Comparison of ENCODE assay signal across 18 cellular contexts in genomic region chr21:33451634-33452071, GRCh38. TPM values are rescaled to one million over a fixed set of nuclear protein-coding genes. Genes with fewer than 3 reads are reported as not detected.
DNase-seq lines count a peak whose midpoint lies in the region; ATAC-seq, FAIRE-seq and TF ChIP-seq lines count a peak whose summit lies in the region.
"Had no signal": no experiment of that assay in that cellular context is flagged by ENCODE, and none has a peak within 500 bp of the region (broad histone marks: within the 10 kb centered on the region; RNA-seq: fewer than 3 reads in every experiment).

No MANE protein-coding gene starts in this region.

- intact Hi-C loops in left colon (cut with DNase I, micrococcal nuclease), result no loop called here
- intact Hi-C loops in kidney (cut with DNase I), result no loop called here
- intact Hi-C loops in gastrocnemius medialis (cut with DNase I; ENCODE audit: low total_unique reads), result no loop called here

- H3K27ac ChIP-seq in kidney (ENCODE audit: low read depth in 2 of 2, low read length in 2 of 2) (no peak overlapping the region), gastrocnemius medialis (no peak overlapping the region)
- H3K27ac ChIP-seq: adrenal gland, vagina had no signal

- no peak overlapping the region for H3K4me3 ChIP-seq in AG10803 (ENCODE audit: low read length)
- H3K4me3 ChIP-seq in bronchial epithelial cell (ENCODE audit: low read depth, low read length), result no peak overlapping the region
- H3K4me3 ChIP-seq in kidney (ENCODE audit: low read length in 2 of 2), result no peak overlapping the region
- no peak overlapping the region for H3K4me3 ChIP-seq in gastrocnemius medialis
- H3K4me3 ChIP-seq: adrenal gland, GM12878, vagina had no signal

- H3K9ac ChIP-seq in kidney (ENCODE audit: low read length in 2 of 2), result no peak overlapping the region

- TF ChIP-seq POLR2A in gastrocnemius medialis (IDR thresholded peaks at IDR 0.05), result no peak

- H3K36me3 ChIP-seq in bronchial epithelial cell (ENCODE audit: control insufficient read depth, insufficient read depth, low read length) (no peaks in the 10 kb centered on the region), kidney (ENCODE audit: control insufficient read depth in 1 of 2, insufficient read depth in 2 of 2, low read length in 2 of 2) (peaks cover 4 to 7% of the 10 kb centered on the region in 2 donors), gastrocnemius medialis (peaks cover 0 to 18% of the 10 kb centered on the region in 2 donors)

- no peak for TF ChIP-seq CTCF in AG10803 (conservative IDR thresholded peaks at IDR 0.05; ENCODE audit: low read length)
- TF ChIP-seq CTCF in bronchial epithelial cell (IDR thresholded peaks at IDR 0.05; ENCODE audit: insufficient read depth, low read length, severe bottlenecking), result no peak
- TF ChIP-seq CTCF in kidney (IDR thresholded peaks at IDR 0.05; ENCODE audit: borderline replicate concordance, extremely low read depth, insufficient read depth), result no peak
- TF ChIP-seq CTCF in gastrocnemius medialis (IDR thresholded peaks at IDR 0.05 in 4 of 5, conservative IDR thresholded peaks at IDR 0.05 in 1 of 5), result no peak

- ATAC-seq in left colon, result peak; percentile 88
- ATAC-seq in gastrocnemius medialis, result no peak
- ATAC-seq: GM12878; stimulated activated memory B cell treated with anti-CD40 and anti-IgM and Interleukin-4, amounts not matched to agents 10 μg/mL and 1 μg/mL and 100 μg/mL, for 72 hours; WTC11 had no signal

- FAIRE-seq in bronchial epithelial cell (lab: Jason Lieb, UNC) (peak; percentile 55), kidney (lab: Jason Lieb, UNC) (no peak)
- FAIRE-seq: GM12878, islet of Langerhans had no signal

- H3K4me1 ChIP-seq in kidney (ENCODE audit: control insufficient read depth in 1 of 2, insufficient read depth in 1 of 2, low read depth in 1 of 2, low read length in 2 of 2) (no peaks in the 10 kb centered on the region), gastrocnemius medialis (no peaks in the 10 kb centered on the region)
- H3K4me1 ChIP-seq: adrenal gland, vagina had no signal

- DNase-seq in AG10803 (ENCODE audit: low read depth), result peak; percentile 9
- DNase-seq in LHCN-M2 (ENCODE audit: low read depth), result peak; percentile 25
- DNase-seq in bronchial epithelial cell (ENCODE audit: low read depth), result peak; percentile 57
- DNase-seq in left colon, result no peak
- DNase-seq in GOT3 (lab: John Stamatoyannopoulos, UW), result no peak
- no peak for DNase-seq in kidney
- no peak for DNase-seq in NOMO-1 (lab: John Stamatoyannopoulos, UW; ENCODE audit: unreplicated experiment in 2 of 2)
- no peak for DNase-seq in gastrocnemius medialis
- DNase-seq: DND-41; foreskin melanocyte; NCI-H2107; stimulated activated CD4-positive, alpha-beta T cell treated with anti-CD3 and anti-CD28 coated beads, Interleukin-4, amount 100 ng/mL, for 1 hour had no signal

- no peaks in the 10 kb centered on the region for H3K9me3 ChIP-seq in kidney (ENCODE audit: control insufficient read depth in 1 of 2, low read length in 2 of 2)
- no peaks in the 10 kb centered on the region for H3K9me3 ChIP-seq in gastrocnemius medialis
- H3K9me3 ChIP-seq: adrenal gland, vagina had no signal

- in situ Hi-C loops in gastrocnemius medialis (cut with MboI; ENCODE audit: low sequenced_read_pairs in 4 of 4), result no loop called here

- H3K27me3 ChIP-seq in bronchial epithelial cell (ENCODE audit: control insufficient read depth, insufficient read depth, low read length), result no peaks in the 10 kb centered on the region
- no peaks in the 10 kb centered on the region for H3K27me3 ChIP-seq in gastrocnemius medialis
- H3K27me3 ChIP-seq: adrenal gland, vagina had no signal

RNA-seq across cellular contexts. Expression of gene TMEM50B, which starts 28.1 kb away (rescaled TPM):
- 28.6 and 37.0 TPM in 2 replicates for total RNA-seq in LHCN-M2 (2014; rRNA removed)
- 12.7 TPM for polyA plus RNA-seq in LHCN-M2 (2012)
- total RNA-seq in bronchial epithelial cell, result 16.9 and 31.6 TPM in 2 replicates
- 10 to 100 TPM; 34.9 to 41.5 TPM for total RNA-seq in left colon
- total RNA-seq in kidney, result 87.6 TPM
- 63.7 TPM for polyA plus RNA-seq in kidney (ENCODE audit: insufficient read depth, low read depth, low replicate concordance)
- 10 to 100 TPM; 33.2 to 47.1 (median 44.6) TPM for total RNA-seq in gastrocnemius medialis

RNA-seq across cellular contexts. Expression of gene DNAJC28, which starts 39.9 kb away (rescaled TPM):
- 0.77 and 1.1 TPM in 2 replicates for total RNA-seq in LHCN-M2 (2014; rRNA removed)
- polyA plus RNA-seq in LHCN-M2 (2012), result 0.53 TPM
- 1.0 and 1.3 TPM in 2 replicates for total RNA-seq in bronchial epithelial cell
- 1 to 10 TPM; 2.5 to 4.0 TPM for total RNA-seq in left colon
- total RNA-seq in kidney, result 2.2 TPM
- 4.6 TPM for polyA plus RNA-seq in kidney (ENCODE audit: insufficient read depth, low read depth, low replicate concordance)
- 1 to 10 TPM; 1.5 to 3.4 (median 2.5) TPM for total RNA-seq in gastrocnemius medialis

RNA-seq across cellular contexts. Expression of gene IFNGR2, which starts 48.4 kb away (rescaled TPM):
- 45.4 and 52.7 TPM in 2 replicates for total RNA-seq in LHCN-M2 (2014; rRNA removed)
- 29.2 TPM for polyA plus RNA-seq in LHCN-M2 (2012)
- 42.4 and 56.8 TPM in 2 replicates for total RNA-seq in bronchial epithelial cell
- 100 to 1,000 TPM in 1 of 2 donors, 10 to 100 TPM in 1; 71.9 to 140 TPM for total RNA-seq in left colon
- total RNA-seq in kidney, result 68.3 TPM
- 57.6 TPM for polyA plus RNA-seq in kidney (ENCODE audit: insufficient read depth, low read depth, low replicate concordance)
- total RNA-seq in gastrocnemius medialis, result 10 to 100 TPM; 13.9 to 27.6 (median 24.2) TPM

Comparison
In these comparisons a context has a peak if more than half of its experiments do, and no peak if none do; other contexts are left out.
1. DNase-seq: peak in AG10803 (single experiment), LHCN-M2 (single experiment) and bronchial epithelial cell (single experiment); none in left colon (0 of 2), GOT3 (single experiment), kidney (single experiment), NOMO-1 (0 of 2) and gastrocnemius medialis (0 of 2).